Comparison of ENCODE assay signal across 32 cellular contexts in the genomic region with DNA sequence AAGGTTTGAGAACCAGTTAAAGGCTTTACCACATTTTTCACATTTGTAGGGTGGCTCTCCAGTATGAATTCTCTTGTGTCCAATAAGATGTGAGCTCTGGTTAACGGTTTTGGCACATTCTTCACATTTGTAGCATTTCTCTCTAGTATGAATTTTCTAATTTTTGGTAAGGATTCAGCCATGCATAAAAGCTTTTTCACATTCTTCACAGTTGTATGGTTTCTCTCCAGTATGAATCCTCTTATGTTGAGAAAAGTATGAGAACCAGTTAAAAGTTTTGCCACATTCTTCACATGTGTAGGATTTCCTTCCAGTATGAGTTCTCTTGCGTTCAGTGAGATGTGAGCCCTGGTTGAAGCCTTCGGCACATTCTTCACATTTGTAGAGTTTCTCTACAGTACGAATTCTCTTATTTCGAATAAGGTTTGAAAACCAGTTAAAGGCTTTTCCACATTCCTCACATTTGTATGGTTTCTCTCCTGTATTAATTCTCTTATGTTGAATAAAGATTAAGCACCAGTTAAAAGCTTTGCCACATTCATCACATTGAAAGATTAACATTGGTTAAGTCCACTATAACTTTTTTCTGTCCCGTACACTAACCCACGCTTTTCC. TPM values are rescaled to one million over a fixed set of nuclear protein-coding genes. Genes with fewer than 3 reads are reported as not detected.
"Had no signal": no experiment of that assay in that cellular context is flagged by ENCODE, and none has a peak within 500 bp of the region (broad histone marks: within the 10 kb centered on the region; RNA-seq: fewer than 3 reads in every experiment).

No MANE protein-coding gene starts in this region.

- ATAC-seq: effector memory CD8-positive, alpha-beta T cell; esophagus mucosa; gastrocnemius medialis; left lobe of liver; naive thymus-derived CD4-positive, alpha-beta T cell; sciatic nerve; stimulated activated naive CD8-positive, alpha-beta T cell treated with anti-CD3 and anti-CD28 coated beads, Interleukin-15, amount 100 ng/mL, for 72 hours had no signal

- DNase-seq: cortex of kidney; effector memory CD8-positive, alpha-beta T cell; foreskin fibroblast; gastrocnemius medialis; head of caudate nucleus; kidney; naive thymus-derived CD4-positive, alpha-beta T cell; stimulated activated CD4-positive, alpha-beta T cell treated with anti-CD3 and anti-CD28 coated beads, Interleukin-12 subunit alpha, Interleukin-12 subunit beta, amount 100 ng/mL, for 4 hours; stimulated activated CD4-positive, alpha-beta T cell treated with anti-CD3 and anti-CD28 coated beads, Interleukin-1b, Interleukin-23, amount 100 ng/mL, for 48 hours; stimulated activated CD4-positive, alpha-beta T cell treated with anti-CD3 and anti-CD28 coated beads, Interleukin-4, amount 100 ng/mL, for 1 hour; stimulated activated CD8-positive, alpha-beta memory T cell treated with anti-CD3 and anti-CD28 coated beads, Interleukin-4, amount 100 ng/mL, for 48 hours; stimulated activated naive CD4-positive, alpha-beta T cell; stimulated activated naive CD8-positive, alpha-beta T cell treated with anti-CD3 and anti-CD28 coated beads, Interleukin-15, amount 100 ng/mL, for 72 hours had no signal

- H3K27ac ChIP-seq: epithelial cell of prostate, gastrocnemius medialis, hepatocyte, neural progenitor cell, parathyroid adenoma, suprapubic skin had no signal

- H3K9ac ChIP-seq: neural progenitor cell, parathyroid adenoma had no signal

- H3K36me3 ChIP-seq: gastrocnemius medialis, neural progenitor cell, suprapubic skin had no signal

- H3K4me3 ChIP-seq: gastrocnemius medialis, hepatocyte, lung, neural progenitor cell, smooth muscle cell, suprapubic skin had no signal

- H3K4me1 ChIP-seq: gastrocnemius medialis, neural progenitor cell, parathyroid adenoma, suprapubic skin had no signal

- H2AFZ ChIP-seq: hepatocyte, neural progenitor cell, parathyroid adenoma had no signal

- FAIRE-seq: kidney had no signal

- H3K79me2 ChIP-seq: hepatocyte, parathyroid adenoma had no signal

- H3K27me3 ChIP-seq: gastrocnemius medialis, hepatocyte, neural progenitor cell, suprapubic skin had no signal

- H3K4me2 ChIP-seq: hepatocyte, neural progenitor cell, smooth muscle cell had no signal

RNA-seq across cellular contexts. Expression of gene ZNF479, which starts 33.2 kb away (rescaled TPM):
- total RNA-seq: dermis microvascular lymphatic vessel endothelial cell; esophagus mucosa; gastrocnemius medialis; glomerular endothelial cell; hepatocyte; kidney; left lobe of liver; liver; lung; mesothelial cell of epicardium; mucosa of gallbladder; naive thymus-derived CD4-positive, alpha-beta T cell; osteoblast; progenitor cell of endocrine pancreas; sciatic nerve; smooth muscle cell; suprapubic skin; urinary bladder had no signal
- polyA plus RNA-seq: hepatocyte; liver; lung; naive thymus-derived CD4-positive, alpha-beta T cell; smooth muscle cell; thymus; urinary bladder had no signal
